26 cellular contexts compared by ENCODE assay signal in genomic region chr17:55121268-55121667, GRCh38.
"Had no signal": no experiment of that assay in that cellular context is flagged by ENCODE, and none has a peak within 500 bp of the region (broad histone marks: within the 10 kb centered on the region; RNA-seq: fewer than 3 reads in every experiment).

No MANE protein-coding gene starts in this region.

- H3K27me3 Mint-ChIP-seq: activated CD4-positive, alpha-beta memory T cell treated with anti-CD3 and anti-CD28 coated beads for 36 hours; activated CD4-positive, alpha-beta T cell treated with anti-CD3 and anti-CD28 coated beads for 36 hours; activated CD4-positive, alpha-beta T cell treated with anti-CD3 and anti-CD28 coated beads, Interleukin-2, amount 10 ng/mL, durations not matched to agents 24 days and 14 days; activated CD8-positive, alpha-beta memory T cell treated with anti-CD3 and anti-CD28 coated beads, Interleukin-2, amount 10 ng/mL, durations not matched to agents 7 days and 5 days; activated naive CD4-positive, alpha-beta T cell treated with anti-CD3 and anti-CD28 coated beads, Interleukin-2, amount 10 ng/mL, durations not matched to agents 7 days and 5 days; activated naive CD8-positive, alpha-beta T cell treated with anti-CD3 and anti-CD28 coated beads, Interleukin-2, amount 10 ng/mL, durations not matched to agents 7 days and 5 days; brain had no signal

- DNase-seq: activated CD4-positive, alpha-beta memory T cell treated with anti-CD3 and anti-CD28 coated beads for 36 hours; activated CD4-positive, alpha-beta T cell treated with anti-CD3 and anti-CD28 coated beads for 36 hours; activated CD4-positive, alpha-beta T cell treated with anti-CD3 and anti-CD28 coated beads, Interleukin-2, amount 10 ng/mL, durations not matched to agents 24 days and 14 days; activated CD4-positive, CD25-positive, alpha-beta regulatory T cell; activated CD4-positive, CD25-positive, alpha-beta regulatory T cell treated with anti-CD3 and anti-CD28 coated beads, Interleukin-2, amount 50 U/mL, for 72 hours; activated CD8-positive, alpha-beta memory T cell treated with anti-CD3 and anti-CD28 coated beads, Interleukin-2, amount 10 ng/mL, durations not matched to agents 7 days and 5 days; activated CD8-positive, alpha-beta memory T cell treated with anti-CD3 and anti-CD28 coated beads, Interleukin-2, amount 50 U/mL, for 4 hours; activated CD8-positive, alpha-beta T cell treated with anti-CD3 and anti-CD28 coated beads, Interleukin-2, amount 10 ng/mL, durations not matched to agents 7 days and 5 days; activated gamma-delta T cell; activated naive CD4-positive, alpha-beta T cell; activated naive CD4-positive, alpha-beta T cell treated with anti-CD3 and anti-CD28 coated beads, Interleukin-2, amount 10 ng/mL, durations not matched to agents 7 days and 5 days; activated naive CD8-positive, alpha-beta T cell treated with anti-CD3 and anti-CD28 coated beads, Interleukin-2, amount 10 ng/mL, durations not matched to agents 7 days and 5 days; activated T-cell treated with anti-CD3 and anti-CD28 coated beads, Interleukin-2, amount 50 U/mL, for 1 hour; activated T-cell treated with anti-CD3 and anti-CD28 coated beads, Interleukin-2, amount 50 U/mL, for 48 hours; central memory CD4-positive, alpha-beta T cell; cerebellar nuclear complex; colonic mucosa; effector CD8-positive, alpha-beta T cell; esophagus squamous epithelium; head of caudate nucleus; hippocampal formation had no signal

- H3K4me1 Mint-ChIP-seq: activated CD4-positive, alpha-beta T cell treated with anti-CD3 and anti-CD28 coated beads, Interleukin-2, amount 10 ng/mL, durations not matched to agents 24 days and 14 days; activated naive CD4-positive, alpha-beta T cell treated with anti-CD3 and anti-CD28 coated beads, Interleukin-2, amount 10 ng/mL, durations not matched to agents 7 days and 5 days; activated naive CD8-positive, alpha-beta T cell treated with anti-CD3 and anti-CD28 coated beads, Interleukin-2, amount 10 ng/mL, durations not matched to agents 7 days and 5 days had no signal

- ATAC-seq: activated CD4-positive, alpha-beta T cell treated with anti-CD3 and anti-CD28 coated beads for 36 hours; activated CD8-positive, alpha-beta memory T cell treated with anti-CD3 and anti-CD28 coated beads, Interleukin-2, amount 10 ng/mL, durations not matched to agents 7 days and 5 days; activated CD8-positive, alpha-beta T cell treated with anti-CD3 and anti-CD28 coated beads, Interleukin-2, amount 10 ng/mL, durations not matched to agents 7 days and 5 days; activated naive CD4-positive, alpha-beta T cell treated with anti-CD3 and anti-CD28 coated beads, Interleukin-2, amount 50 U/mL, for 72 hours had no signal

- H3K9me3 ChIP-seq: ascending aorta, breast epithelium, colonic mucosa, esophagus squamous epithelium had no signal

- H3K4me3 Mint-ChIP-seq: activated CD4-positive, alpha-beta memory T cell treated with anti-CD3 and anti-CD28 coated beads for 36 hours; activated CD4-positive, alpha-beta T cell treated with anti-CD3 and anti-CD28 coated beads for 36 hours; activated CD4-positive, alpha-beta T cell treated with anti-CD3 and anti-CD28 coated beads, Interleukin-2, amount 10 ng/mL, durations not matched to agents 24 days and 14 days; activated CD8-positive, alpha-beta memory T cell treated with anti-CD3 and anti-CD28 coated beads, Interleukin-2, amount 10 ng/mL, durations not matched to agents 7 days and 5 days; activated CD8-positive, alpha-beta T cell treated with anti-CD3 and anti-CD28 coated beads, Interleukin-2, amount 10 ng/mL, durations not matched to agents 7 days and 5 days; activated naive CD4-positive, alpha-beta T cell treated with anti-CD3 and anti-CD28 coated beads, Interleukin-2, amount 10 ng/mL, durations not matched to agents 7 days and 5 days; activated naive CD8-positive, alpha-beta T cell treated with anti-CD3 and anti-CD28 coated beads, Interleukin-2, amount 10 ng/mL, durations not matched to agents 7 days and 5 days; activated T-helper 1 cell treated with anti-CD3 and anti-CD28 coated beads, Interleukin-12 subunit alpha, Interleukin-12 subunit beta, Interleukin-2, Interleukin-4 antibody, amounts not matched to agents 30 ng/mL and 10 ng/mL and 1 ng/mL, durations not matched to agents 14 hours and 24 hours and 36 hours; brain had no signal

- H3K36me3 Mint-ChIP-seq: activated naive CD4-positive, alpha-beta T cell treated with anti-CD3 and anti-CD28 coated beads, Interleukin-2, amount 10 ng/mL, durations not matched to agents 7 days and 5 days; activated naive CD4-positive, alpha-beta T cell treated with anti-CD3 and anti-CD28 coated beads, Interleukin-2, amount 50 U/mL, for 72 hours; activated naive CD8-positive, alpha-beta T cell treated with anti-CD3 and anti-CD28 coated beads, Interleukin-2, amount 10 ng/mL, durations not matched to agents 7 days and 5 days; brain had no signal

- H3K27ac Mint-ChIP-seq: activated CD4-positive, alpha-beta memory T cell treated with anti-CD3 and anti-CD28 coated beads for 36 hours; activated CD4-positive, alpha-beta T cell treated with anti-CD3 and anti-CD28 coated beads for 36 hours; activated CD4-positive, alpha-beta T cell treated with anti-CD3 and anti-CD28 coated beads, Interleukin-2, amount 10 ng/mL, durations not matched to agents 24 days and 14 days; activated CD8-positive, alpha-beta memory T cell treated with anti-CD3 and anti-CD28 coated beads, Interleukin-2, amount 10 ng/mL, durations not matched to agents 7 days and 5 days; activated CD8-positive, alpha-beta T cell treated with anti-CD3 and anti-CD28 coated beads, Interleukin-2, amount 10 ng/mL, durations not matched to agents 7 days and 5 days; activated naive CD4-positive, alpha-beta T cell treated with anti-CD3 and anti-CD28 coated beads, Interleukin-2, amount 10 ng/mL, durations not matched to agents 7 days and 5 days; activated naive CD4-positive, alpha-beta T cell treated with anti-CD3 and anti-CD28 coated beads, Interleukin-2, amount 50 U/mL, for 72 hours; activated naive CD8-positive, alpha-beta T cell treated with anti-CD3 and anti-CD28 coated beads, Interleukin-2, amount 10 ng/mL, durations not matched to agents 7 days and 5 days; activated T-helper 1 cell treated with anti-CD3 and anti-CD28 coated beads, Interleukin-12 subunit alpha, Interleukin-12 subunit beta, Interleukin-2, Interleukin-4 antibody, amounts not matched to agents 30 ng/mL and 10 ng/mL and 1 ng/mL, durations not matched to agents 14 hours and 24 hours and 36 hours; brain had no signal
